Comparison of ENCODE assay signal across 8 cellular contexts in genomic region chr12:52032797-52033505, GRCh38. TPM values are rescaled to one million over a fixed set of nuclear protein-coding genes. Genes with fewer than 3 reads are reported as not detected.
DNase-seq lines count a peak whose midpoint lies in the region; ATAC-seq and TF ChIP-seq lines count a peak whose summit lies in the region.

No MANE protein-coding gene starts in this region.

- peak; percentile 94 for ATAC-seq in GM19351 (IDR thresholded peaks at IDR 0.05; ENCODE audit: unreplicated experiment)
- peak; percentile 83 for ATAC-seq in HG03520 (IDR thresholded peaks at IDR 0.05; ENCODE audit: unreplicated experiment)

- no peaks in the 10 kb centered on the region for H3K9me3 ChIP-seq in liver (ENCODE audit: control insufficient read depth in 4 of 4, low read length in 3 of 4)

- no peak for TF ChIP-seq CTCF in liver (IDR thresholded peaks at IDR 0.05; ENCODE audit: low read depth, low read length, missing input control)

- H3K27me3 ChIP-seq in liver (ENCODE audit: control insufficient read depth in 4 of 4, insufficient read depth in 4 of 4, low read length in 3 of 4): no peaks in the 10 kb centered on the region

- TF ChIP-seq RAD21 in liver (IDR thresholded peaks at IDR 0.05): peak in 1 of 2 donors; percentile 34

- H3K4me1 ChIP-seq in liver (ENCODE audit: control insufficient read depth in 4 of 4, insufficient read depth in 4 of 4, low read length in 3 of 4): peaks cover 0 to 12% (median 7%) of the 10 kb centered on the region in 4 donors

- peak; percentile 65 to 98 (median 93) for DNase-seq in C1 segment of cervical spinal cord (lab: John Stamatoyannopoulos, UW)
- DNase-seq in NCI-H69 (lab: John Stamatoyannopoulos, UW): peak; percentile 99
- DNase-seq in activated CD4-positive, alpha-beta T cell treated with anti-CD3 and anti-CD28 coated beads, Interleukin-2, amount 50 U/mL, for 1 hour: peak; percentile 87
- DNase-seq in dedifferentiated amniotic fluid mesenchymal stem cell (ENCODE audit: extremely low spot score): peak; percentile 96
- peak; percentile 85 for DNase-seq in stimulated activated CD4-positive, alpha-beta T cell treated with anti-CD3 and anti-CD28 coated beads, Interleukin-4, amount 100 ng/mL, for 1 hour

- 3% methylated on average over 49 of the region's 49 CpGs for WGBS in liver

- no peaks in the 10 kb centered on the region for H3K36me3 ChIP-seq in liver (ENCODE audit: control insufficient read depth in 4 of 4, insufficient read depth in 3 of 4, low read depth in 1 of 4, low read length in 3 of 4)

- H3K9ac ChIP-seq in liver (ENCODE audit: low read depth in 1 of 2, low read length in 2 of 2): peak overlapping the region; percentile 80 to 92

- H3K4me3 ChIP-seq in liver (ENCODE audit: low read depth in 1 of 3, low read length in 3 of 3): peak overlapping the region in 2 of 3 donors; percentile 19 to 28

- peak overlapping the region; percentile 77 to 96 for H3K27ac ChIP-seq in liver (ENCODE audit: low read depth in 1 of 2, low read length in 2 of 2)

TF ChIP-seq in liver, 16 proteins besides CTCF, POLR2A, EP300 and RAD21:
- TF ChIP-seq FOXA2 (IDR thresholded peaks at IDR 0.05): no peak
- TF ChIP-seq YY1 (IDR thresholded peaks at IDR 0.05): peak; percentile 51
- TF ChIP-seq EGR1 (IDR thresholded peaks at IDR 0.05; ENCODE audit: low read depth in 2 of 2): peak in 1 of 2 donors; percentile 34
- peak; percentile 61 for TF ChIP-seq REST (IDR thresholded peaks at IDR 0.05)
- peak; percentile 76 to 90 for TF ChIP-seq JUND (IDR thresholded peaks at IDR 0.05)
- TF ChIP-seq ZBTB33 (IDR thresholded peaks at IDR 0.05): no peak
- no peak for TF ChIP-seq TAF1 (conservative IDR thresholded peaks at IDR 0.05)
- no peak for TF ChIP-seq HNF4A (conservative IDR thresholded peaks at IDR 0.05)
- peak in 1 of 2 donors; percentile 67 for TF ChIP-seq GABPA (IDR thresholded peaks at IDR 0.05 in 1 of 2, conservative IDR thresholded peaks at IDR 0.05 in 1 of 2)
- peak; percentile 77 for TF ChIP-seq SP1 (IDR thresholded peaks at IDR 0.05)
- TF ChIP-seq FOXA1 (IDR thresholded peaks at IDR 0.05): no peak
- no peak for TF ChIP-seq NR2F2 (IDR thresholded peaks at IDR 0.05)
- no peak for TF ChIP-seq HNF4G (IDR thresholded peaks at IDR 0.05)
- TF ChIP-seq MAX (IDR thresholded peaks at IDR 0.05): no peak
- no peak for TF ChIP-seq ATF3 (IDR thresholded peaks at IDR 0.05)
- peak in 1 of 2 donors; percentile 53 for TF ChIP-seq RXRA (IDR thresholded peaks at IDR 0.05)

RNA-seq across cellular contexts. Expression of gene NR4A1, which starts 18.3 kb away (rescaled TPM):
- 1 to 10 TPM in 1 of 2 donors, under 1 TPM in 1; 0.79 to 3.8 TPM for total RNA-seq in liver
- 1 to 10 TPM; 3.0 to 5.8 TPM for polyA plus RNA-seq in liver

RNA-seq across cellular contexts. Expression of gene TAMALIN, which starts 26.2 kb away (rescaled TPM):
- 1 to 10 TPM; 1.9 to 9.9 TPM for total RNA-seq in liver
- polyA plus RNA-seq in liver: 1 to 10 TPM; 1.1 to 3.1 TPM

RNA-seq across cellular contexts. Expression of gene ATG101, which starts 36.8 kb away (rescaled TPM):
- 10 to 100 TPM; 12.9 to 28.4 TPM for total RNA-seq in liver
- polyA plus RNA-seq in liver: 10 to 100 TPM; 30.5 to 31.8 TPM

RNA-seq across cellular contexts. Expression of gene SMIM41, which starts 46.6 kb away (rescaled TPM):
- under 1 TPM in 1 of 2 donors, not detected in 1; 0.50 TPM for total RNA-seq in liver
- polyA plus RNA-seq in liver: under 1 TPM; 0.03 to 0.24 TPM

Comparison
In these comparisons a context has a peak if more than half of its experiments do, and no peak if none do; other contexts are left out.
1. Peak in every context shown above with its lines: DNase-seq, ATAC-seq, H3K4me3 ChIP-seq and H3K27ac ChIP-seq.